23 cellular contexts compared by ENCODE assay signal in the genomic region with DNA sequence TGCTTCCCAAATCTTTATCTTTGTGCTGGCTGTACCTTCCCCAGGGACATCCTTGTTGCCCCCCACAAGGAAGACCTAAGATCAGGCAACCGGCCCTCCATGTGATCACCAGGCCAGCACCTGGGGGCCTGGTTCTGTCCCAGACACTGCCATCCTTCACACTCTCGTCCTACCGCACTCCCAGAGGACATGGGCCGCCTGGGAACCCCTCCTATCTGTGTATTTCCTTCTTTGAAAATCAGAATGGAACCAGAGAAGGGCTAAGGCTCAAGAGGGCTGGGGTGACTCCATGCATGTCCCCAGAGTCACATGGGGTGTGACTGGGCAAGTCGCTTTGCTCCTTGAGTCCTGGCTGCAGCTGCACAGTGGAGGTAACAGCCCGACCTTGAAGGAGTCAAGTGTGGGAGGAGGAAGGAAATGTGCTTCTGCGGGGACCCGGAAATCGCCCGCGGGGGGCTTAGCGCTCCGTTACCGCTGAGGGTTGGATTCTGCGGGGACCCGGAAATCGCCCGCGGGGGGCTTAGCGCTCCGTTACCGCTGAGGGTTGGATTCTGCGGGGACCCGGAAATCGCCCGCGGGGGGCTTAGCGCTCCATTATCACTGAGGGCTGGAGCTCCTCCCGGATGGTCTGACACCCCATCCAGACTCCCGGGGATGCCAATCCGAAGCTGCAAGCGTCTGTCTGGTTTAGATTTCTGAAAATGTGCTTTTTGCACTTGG.
"Had no signal": no experiment of that assay in that cellular context is flagged by ENCODE, and none has a peak within 500 bp of the region (broad histone marks: within the 10 kb centered on the region; RNA-seq: fewer than 3 reads in every experiment).

No MANE protein-coding gene starts in this region.

- H3K36me3 Mint-ChIP-seq: activated naive CD8-positive, alpha-beta T cell treated with anti-CD3 and anti-CD28 coated beads, Interleukin-2, amount 10 ng/mL, durations not matched to agents 7 days and 5 days; brain; stimulated activated memory B cell treated with anti-CD40 and anti-IgM and Interleukin-4, amounts not matched to agents 10 μg/mL and 1 μg/mL and 100 μg/mL, for 72 hours had no signal

- FAIRE-seq: endometrium, pancreas had no signal

- ATAC-seq: left colon; pancreas; right lobe of liver; stimulated activated memory B cell treated with anti-CD40 and anti-IgM and Interleukin-4, amounts not matched to agents 10 μg/mL and 1 μg/mL and 100 μg/mL, for 72 hours had no signal

- H3K4me3 Mint-ChIP-seq: activated B cell treated with CpG ODN at 0.5 μM for 24 hours; activated CD4-positive, alpha-beta memory T cell treated with anti-CD3 and anti-CD28 coated beads, Interleukin-2, amount 10 ng/mL, durations not matched to agents 7 days and 5 days; activated naive CD8-positive, alpha-beta T cell treated with anti-CD3 and anti-CD28 coated beads, Interleukin-2, amount 10 ng/mL, durations not matched to agents 7 days and 5 days; brain; central memory CD8-positive, alpha-beta T cell; stimulated activated memory B cell treated with anti-CD40 and anti-IgM and Interleukin-4, amounts not matched to agents 10 μg/mL and 1 μg/mL and 100 μg/mL, for 72 hours had no signal

- H3K36me3 ChIP-seq: colonic mucosa, pancreas, right lobe of liver, spleen, thyroid gland had no signal

- H3K4me3 ChIP-seq: colonic mucosa, lung, pancreas, right lobe of liver, spleen, thyroid gland had no signal

- H3K4me1 ChIP-seq: colonic mucosa, pancreas, right lobe of liver, spleen, thyroid gland had no signal

- H3K27ac ChIP-seq: colonic mucosa, pancreas, right lobe of liver, spleen, thyroid gland had no signal

- DNase-seq: activated B cell treated with CpG ODN at 0.5 μM for 24 hours; activated CD4-positive, alpha-beta memory T cell treated with anti-CD3 and anti-CD28 coated beads, Interleukin-2, amount 10 ng/mL, durations not matched to agents 7 days and 5 days; activated CD4-positive, alpha-beta T cell treated with anti-CD3 and anti-CD28 coated beads for 48 hours; activated CD8-positive, alpha-beta memory T cell treated with anti-CD3 and anti-CD28 coated beads, Interleukin-2, amount 50 U/mL, for 4 hours; activated gamma-delta T cell; activated naive CD8-positive, alpha-beta T cell treated with anti-CD3 and anti-CD28 coated beads, Interleukin-2, amount 10 ng/mL, durations not matched to agents 7 days and 5 days; colonic mucosa; erythroblast; foreskin melanocyte; hypothalamus; islet precursor cell; pancreas; spleen; stimulated activated CD4-positive, alpha-beta T cell treated with anti-CD3 and anti-CD28 coated beads, Interleukin-4, amount 100 ng/mL, for 4 hours; T-helper 9 cell; thyroid gland had no signal

- H3K9me3 Mint-ChIP-seq: activated CD4-positive, alpha-beta memory T cell treated with anti-CD3 and anti-CD28 coated beads, Interleukin-2, amount 10 ng/mL, durations not matched to agents 7 days and 5 days; central memory CD8-positive, alpha-beta T cell had no signal

- H3K27me3 ChIP-seq: colonic mucosa, pancreas, right lobe of liver, thyroid gland had no signal

- H3K9me3 ChIP-seq: colonic mucosa, pancreas, right lobe of liver, thyroid gland had no signal

- H3K4me1 Mint-ChIP-seq: activated B cell treated with CpG ODN at 0.5 μM for 24 hours; activated CD4-positive, alpha-beta memory T cell treated with anti-CD3 and anti-CD28 coated beads, Interleukin-2, amount 10 ng/mL, durations not matched to agents 7 days and 5 days; activated naive CD8-positive, alpha-beta T cell treated with anti-CD3 and anti-CD28 coated beads, Interleukin-2, amount 10 ng/mL, durations not matched to agents 7 days and 5 days; central memory CD8-positive, alpha-beta T cell; stimulated activated memory B cell treated with anti-CD40 and anti-IgM and Interleukin-4, amounts not matched to agents 10 μg/mL and 1 μg/mL and 100 μg/mL, for 72 hours had no signal

- H3K27ac Mint-ChIP-seq: activated B cell treated with CpG ODN at 0.5 μM for 24 hours; activated CD4-positive, alpha-beta memory T cell treated with anti-CD3 and anti-CD28 coated beads, Interleukin-2, amount 10 ng/mL, durations not matched to agents 7 days and 5 days; activated naive CD8-positive, alpha-beta T cell treated with anti-CD3 and anti-CD28 coated beads, Interleukin-2, amount 10 ng/mL, durations not matched to agents 7 days and 5 days; brain; stimulated activated memory B cell treated with anti-CD40 and anti-IgM and Interleukin-4, amounts not matched to agents 10 μg/mL and 1 μg/mL and 100 μg/mL, for 72 hours had no signal
